28 cellular contexts compared by ENCODE assay signal in the genomic region with DNA sequence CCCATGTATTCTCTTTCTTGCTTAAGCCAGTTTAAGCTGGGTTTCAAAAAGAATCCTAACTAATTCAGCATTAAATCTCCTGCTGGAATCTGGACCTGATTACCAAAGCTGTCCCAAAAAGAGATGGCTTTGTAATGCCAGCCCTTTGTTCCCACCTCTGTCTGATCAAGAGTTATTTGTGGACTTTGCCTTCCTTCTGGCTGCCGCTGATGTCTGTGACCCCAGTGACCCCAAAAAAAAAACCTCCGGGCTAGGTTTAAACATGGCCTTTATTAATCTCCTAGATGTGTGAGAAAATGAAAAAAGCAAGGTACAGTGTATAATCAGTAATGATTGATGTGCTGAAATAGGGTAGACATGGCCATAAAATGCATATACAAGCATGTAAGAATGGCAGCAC.
"Had no signal": no experiment of that assay in that cellular context is flagged by ENCODE, and none has a peak within 500 bp of the region (broad histone marks: within the 10 kb centered on the region; RNA-seq: fewer than 3 reads in every experiment).

No MANE protein-coding gene starts in this region.

- H3K4me2 ChIP-seq: hepatocyte had no signal

- H2AFZ ChIP-seq: hepatocyte had no signal

- H3K27me3 ChIP-seq: hepatocyte, ovary, testis, tibial artery had no signal

- H3K9me3 ChIP-seq: gastrocnemius medialis, ovary, psoas muscle, testis, tibial artery had no signal

- H3K36me3 Mint-ChIP-seq: type B pancreatic cell had no signal

- H3K4me3 Mint-ChIP-seq: naive thymus-derived CD4-positive, alpha-beta T cell; nephron; type B pancreatic cell had no signal

- H3K36me3 ChIP-seq: gastrocnemius medialis, ovary, tibial artery had no signal

- H3K9me3 Mint-ChIP-seq: nephron had no signal

- H3K4me3 ChIP-seq: gastrocnemius medialis, hepatocyte, ovary, psoas muscle, skin epidermis, testis, tibial artery had no signal

- ATAC-seq: esophagus mucosa; gastrocnemius medialis; left lobe of liver; naive thymus-derived CD4-positive, alpha-beta T cell; psoas muscle; right cardiac atrium; stimulated activated naive CD8-positive, alpha-beta T cell treated with anti-CD3 and anti-CD28 coated beads, Interleukin-15, Interleukin-2, amounts not matched to agents 100 U/mL and 50 U/mL, for 24 hours had no signal

- H3K27ac ChIP-seq: gastrocnemius medialis, hepatocyte, ovary, psoas muscle, skin epidermis, testis, tibial artery had no signal

- H3K4me1 ChIP-seq: gastrocnemius medialis, psoas muscle, testis, tibial artery had no signal

- H3K27ac Mint-ChIP-seq: type B pancreatic cell had no signal

- DNase-seq: cerebellar nuclear complex; cortex of kidney; effector CD4-positive, alpha-beta T cell; foreskin fibroblast; gastrocnemius medialis; head of caudate nucleus; kidney; mesendoderm; midbrain; naive thymus-derived CD4-positive, alpha-beta T cell; occipital lobe; ovary; posterior cingulate gyrus; psoas muscle; right cardiac atrium; stimulated activated CD4-positive, alpha-beta T cell treated with anti-CD3 and anti-CD28 coated beads, Interleukin-15, amount 100 ng/mL, for 24 hours; stimulated activated CD4-positive, alpha-beta T cell treated with anti-CD3 and anti-CD28 coated beads, Interleukin-2, amount 100 ng/mL, for 48 hours; stimulated activated CD8-positive, alpha-beta memory T cell treated with anti-CD3 and anti-CD28 coated beads, Interleukin-4, amount 100 ng/mL, for 48 hours; stimulated activated naive CD8-positive, alpha-beta T cell treated with anti-CD3 and anti-CD28 coated beads, Interleukin-15, Interleukin-2, amounts not matched to agents 100 U/mL and 50 U/mL, for 24 hours; substantia nigra; testis; tibial artery had no signal
